ENCODE assay signal across 9 cellular contexts in genomic region chr3:191329654-191330308, GRCh38. TPM values are rescaled to one million over a fixed set of nuclear protein-coding genes. Genes with fewer than 3 reads are reported as not detected.
A peak's percentile ranks its signal among the peaks of the same experiment; 100 is the strongest.
DNase-seq lines count a peak whose midpoint lies in the region; ATAC-seq, FAIRE-seq and TF ChIP-seq lines count a peak whose summit lies in the region.
"Had no signal": no experiment of that assay in that cellular context is flagged by ENCODE, and none has a peak within 500 bp of the region (broad histone marks: within the 10 kb centered on the region; RNA-seq: fewer than 3 reads in every experiment).

No MANE protein-coding gene starts in this region.

- H3K36me3 ChIP-seq in lung (ENCODE audit: control insufficient read depth in 2 of 2, insufficient read depth in 2 of 2, low read length in 2 of 2) (no peaks in the 10 kb centered on the region), testis (ENCODE audit: low read depth, missing control alignments) (no peaks in the 10 kb centered on the region)

- H3K9me3 ChIP-seq in lung (ENCODE audit: control insufficient read depth in 2 of 2, insufficient read depth in 1 of 2, low read length in 1 of 2) (no peaks in the 10 kb centered on the region), testis (no peaks in the 10 kb centered on the region)

- H3K4me3 ChIP-seq in lung (peak overlapping the region; percentile 80), testis (peak overlapping the region; percentile 89 to 95)

- no peaks in the 10 kb centered on the region for H3K9me3 Mint-ChIP-seq in T-helper 1 cell treated with Interleukin-12 subunit alpha and Interleukin-12 subunit beta and Interleukin-4 antibody, amounts not matched to agents 30 μg/mL and 1 μg/mL, for 36 hours

- H3K27ac ChIP-seq in lung (ENCODE audit: low read depth in 1 of 2, low read length in 1 of 2) (peak overlapping the region; percentile 95 to 98), testis (peak overlapping the region; percentile 90 to 98)

- no peak for FAIRE-seq in HTR-8/SVneo (lab: Jason Lieb, UNC)

- 3% methylated on average over 35 of the region's 35 CpGs for WGBS in lung, 2 donors
- 1 to 2% methylated on average over 20 to 33 of the region's 35 CpGs for WGBS in testis, 2 donors

- peak overlapping the region; percentile 75 for H3K4me3 Mint-ChIP-seq in T-helper 1 cell treated with Interleukin-12 subunit alpha and Interleukin-12 subunit beta and Interleukin-4 antibody, amounts not matched to agents 30 μg/mL and 1 μg/mL, for 36 hours

- no peak for TF ChIP-seq CTCF in lung (IDR thresholded peaks at IDR 0.05; ENCODE audit: control extremely low read depth, extremely low read depth)
- TF ChIP-seq CTCF in testis (IDR thresholded peaks at IDR 0.05) = no peak

- no peak for TF ChIP-seq POLR2A in testis (IDR thresholded peaks at IDR 0.05)

- peaks cover 16% of the 10 kb centered on the region for H3K4me1 Mint-ChIP-seq in T-helper 1 cell treated with Interleukin-12 subunit alpha and Interleukin-12 subunit beta and Interleukin-4 antibody, amounts not matched to agents 30 μg/mL and 1 μg/mL, for 36 hours (ENCODE audit: low read depth)

- no peaks in the 10 kb centered on the region for H3K36me3 Mint-ChIP-seq in T-helper 1 cell treated with Interleukin-12 subunit alpha and Interleukin-12 subunit beta and Interleukin-4 antibody, amounts not matched to agents 30 μg/mL and 1 μg/mL, for 36 hours (ENCODE audit: low read depth)

- intact Hi-C loops in testis (cut with DNase I; ENCODE audit: low total_unique reads) = no loop called here

- H3K27me3 ChIP-seq in lung (ENCODE audit: control insufficient read depth, insufficient read depth) (no peaks in the 10 kb centered on the region), testis (no peaks in the 10 kb centered on the region)

- H3K4me1 ChIP-seq in lung (ENCODE audit: control insufficient read depth in 2 of 2, insufficient read depth in 2 of 2, low read length in 2 of 2) (peaks cover 0 to 20% of the 10 kb centered on the region in 2 donors), testis (peaks cover 20% of the 10 kb centered on the region)

- peak; percentile 19 for ATAC-seq in GM21576 (IDR thresholded peaks at IDR 0.05; ENCODE audit: unreplicated experiment)
- peak; percentile 29 for ATAC-seq in lung (ENCODE audit: insufficient read depth, low FRiP score)

- peak overlapping the region; percentile 78 for H3K27ac Mint-ChIP-seq in T-helper 1 cell treated with Interleukin-12 subunit alpha and Interleukin-12 subunit beta and Interleukin-4 antibody, amounts not matched to agents 30 μg/mL and 1 μg/mL, for 36 hours

- DNase-seq in NCI-H1436 (lab: John Stamatoyannopoulos, UW) = peak; percentile 21
- no peak for DNase-seq in NCI-H1436 treated with DMSO at 0.1 percent for 48 hours (lab: John Stamatoyannopoulos, UW)
- DNase-seq in HTR-8/SVneo (ENCODE audit: insufficient read length, low spot score) = peak; percentile 12
- DNase-seq in ecto neural progenitor cell (ENCODE audit: low spot score) = peak; percentile 75
- peak; percentile 47 for DNase-seq in lung (ENCODE audit: low spot score)
- peak; percentile 58 for DNase-seq in testis
- DNase-seq: DND-41 had no signal

- H3K27me3 Mint-ChIP-seq in T-helper 1 cell treated with Interleukin-12 subunit alpha and Interleukin-12 subunit beta and Interleukin-4 antibody, amounts not matched to agents 30 μg/mL and 1 μg/mL, for 36 hours (ENCODE audit: low read depth) = peaks cover 19% of the 10 kb centered on the region

RNA-seq across cellular contexts. Expression of gene UTS2B, which starts 0.5 kb away (rescaled TPM):
- total RNA-seq in lung (1 to 10 TPM in 1 of 2 donors, under 1 TPM in 1; 0.43 to 2.4 TPM), testis (10 to 100 TPM in 1 of 2 donors, 1 to 10 TPM in 1; 5.9 to 13.1 TPM)
- polyA plus RNA-seq in lung (under 1 TPM; 0.10 to 0.20 TPM), testis (ENCODE audit: insufficient read depth, low read depth, low replicate concordance) (12.3 TPM)

RNA-seq across cellular contexts. Expression of gene CCDC50, which starts 0.6 kb away (rescaled TPM):
- total RNA-seq in lung (100 to 1,000 TPM in 1 of 2 donors, 10 to 100 TPM in 1; 52.5 to 119 TPM), testis (10 to 100 TPM; 65.0 to 69.9 TPM)
- polyA plus RNA-seq in lung (10 to 100 TPM; 23.4 to 28.2 TPM), testis (ENCODE audit: insufficient read depth, low read depth, low replicate concordance) (68.2 TPM)
